ENCODE assay signal across 18 cellular contexts in genomic region chr19:15730538-15730937, GRCh38. TPM values are rescaled to one million over a fixed set of nuclear protein-coding genes. Genes with fewer than 3 reads are reported as not detected.
DNase-seq lines count a peak whose midpoint lies in the region; ATAC-seq, FAIRE-seq and TF ChIP-seq lines count a peak whose summit lies in the region.
"Had no signal": no experiment of that assay in that cellular context is flagged by ENCODE, and none has a peak within 500 bp of the region (broad histone marks: within the 10 kb centered on the region; RNA-seq: fewer than 3 reads in every experiment).

No MANE protein-coding gene starts in this region.

- H3K27ac Mint-ChIP-seq in central memory CD8-positive, alpha-beta T cell (ENCODE audit: low read depth): no peak overlapping the region
- peak overlapping the region in 1 of 6 donors; percentile 56 for H3K27ac Mint-ChIP-seq in immature natural killer cell
- no peak overlapping the region for H3K27ac Mint-ChIP-seq in nephron progenitor cell
- H3K27ac Mint-ChIP-seq: CD4-positive, alpha-beta memory T cell had no signal

- peaks cover 36% of the 10 kb centered on the region for H3K27me3 Mint-ChIP-seq in central memory CD8-positive, alpha-beta T cell
- H3K27me3 Mint-ChIP-seq in immature natural killer cell (ENCODE audit: low read depth in 3 of 3) (peaks cover 3 to 18% (median 8%) of the 10 kb centered on the region in 3 donors), nephron progenitor cell (ENCODE audit: low read depth, poor library complexity) (peaks cover 5% of the 10 kb centered on the region)

- H3K4me3 ChIP-seq in Jurkat, Clone E6-1 (ENCODE audit: low read length): no peak overlapping the region

- no peak for TF ChIP-seq CTCF in nephron progenitor cell (IDR thresholded peaks at IDR 0.05)

- FAIRE-seq in RCC 7860 (lab: Jason Lieb, UNC): no peak
- FAIRE-seq: G401.6, GM12892, H1 had no signal

- H3K4me3 Mint-ChIP-seq in central memory CD8-positive, alpha-beta T cell: no peak overlapping the region
- H3K4me3 Mint-ChIP-seq in immature natural killer cell: peak overlapping the region in 2 of 5 donors; percentile 33 to 51
- H3K4me3 Mint-ChIP-seq in nephron progenitor cell: no peak overlapping the region
- H3K4me3 Mint-ChIP-seq: CD4-positive, alpha-beta memory T cell had no signal

- no peaks in the 10 kb centered on the region for H3K36me3 Mint-ChIP-seq in central memory CD8-positive, alpha-beta T cell (ENCODE audit: insufficient read depth)
- H3K36me3 Mint-ChIP-seq in immature natural killer cell: no peaks in the 10 kb centered on the region
- peaks cover 5% of the 10 kb centered on the region for H3K36me3 Mint-ChIP-seq in nephron progenitor cell (ENCODE audit: low read depth)
- H3K36me3 Mint-ChIP-seq: CD4-positive, alpha-beta memory T cell had no signal

- DNase-seq in Jurkat, Clone E6-1 (ENCODE audit: low read depth, low spot score): peak; percentile 46
- no peak for DNase-seq in central memory CD8-positive, alpha-beta T cell (ENCODE audit: low spot score in 2 of 2)
- DNase-seq in immature natural killer cell: peak; percentile 5 to 26 (median 6)
- DNase-seq in RCC 7860 (ENCODE audit: low spot score): no peak
- no peak for DNase-seq in nephron progenitor cell
- DNase-seq: C1 segment of cervical spinal cord; Calu3; CD4-positive, alpha-beta memory T cell; COR-L47; DMS53; DND-41; H7; HCEC 1CT had no signal

- H3K9me3 Mint-ChIP-seq in central memory CD8-positive, alpha-beta T cell: no peaks in the 10 kb centered on the region
- H3K9me3 Mint-ChIP-seq in immature natural killer cell: no peaks in the 10 kb centered on the region
- H3K9me3 Mint-ChIP-seq in nephron progenitor cell: peaks cover 94% of the 10 kb centered on the region

- peak; percentile 49 for ATAC-seq in central memory CD8-positive, alpha-beta T cell (replicated peaks; ENCODE audit: extremely low read depth, poor library complexity, severe bottlenecking)
- no peak for ATAC-seq in HG02759 (IDR thresholded peaks at IDR 0.05; ENCODE audit: unreplicated experiment)

- peaks cover 18% of the 10 kb centered on the region for H3K4me1 Mint-ChIP-seq in central memory CD8-positive, alpha-beta T cell
- H3K4me1 Mint-ChIP-seq in immature natural killer cell (peaks cover 11 to 15% of the 10 kb centered on the region in 2 donors), nephron progenitor cell (no peaks in the 10 kb centered on the region)

RNA-seq across cellular contexts. Expression of gene OR10H2, which starts 2.7 kb away (rescaled TPM):
- not detected for polyA plus RNA-seq in Jurkat, Clone E6-1 (2012; ENCODE audit: insufficient read depth, insufficient read length)
- polyA plus RNA-seq in immature natural killer cell: not detected
- polyA plus RNA-seq: BJ; CD4-positive, alpha-beta memory T cell; H1 had no signal

RNA-seq across cellular contexts. Expression of gene OR10H3, which starts 7.2 kb away (rescaled TPM):
- not detected for polyA plus RNA-seq in Jurkat, Clone E6-1 (2012; ENCODE audit: insufficient read depth, insufficient read length)
- polyA plus RNA-seq in immature natural killer cell: not detected
- polyA plus RNA-seq: BJ; CD4-positive, alpha-beta memory T cell; H1 had no signal

RNA-seq across cellular contexts. Expression of gene OR10H5, which starts 56.9 kb away (rescaled TPM):
- polyA plus RNA-seq in Jurkat, Clone E6-1 (2012; ENCODE audit: insufficient read depth, insufficient read length): not detected
- polyA plus RNA-seq in immature natural killer cell: not detected
- polyA plus RNA-seq: BJ; CD4-positive, alpha-beta memory T cell; H1 had no signal

RNA-seq across cellular contexts. Expression of gene CYP4F12, which starts 57.7 kb away (rescaled TPM):
- polyA plus RNA-seq in Jurkat, Clone E6-1 (2012; ENCODE audit: insufficient read depth, insufficient read length): not detected
- not detected for polyA plus RNA-seq in immature natural killer cell
- polyA plus RNA-seq: BJ, H1 had no signal

Comparison
In these comparisons a context has a peak if more than half of its experiments do, and no peak if none do; other contexts are left out.
1. DNase-seq: peak in Jurkat, Clone E6-1 (single experiment) and immature natural killer cell (3 of 3); none in central memory CD8-positive, alpha-beta T cell (0 of 2), RCC 7860 (single experiment) and nephron progenitor cell (single experiment).